22 cellular contexts compared by ENCODE assay signal in genomic region chr18:21980744-21981143, GRCh38.
DNase-seq lines count a peak whose midpoint lies in the region; ATAC-seq, FAIRE-seq and TF ChIP-seq lines count a peak whose summit lies in the region.
"Had no signal": no experiment of that assay in that cellular context is flagged by ENCODE, and none has a peak within 500 bp of the region (broad histone marks: within the 10 kb centered on the region; RNA-seq: fewer than 3 reads in every experiment).

No MANE protein-coding gene starts in this region.

- H3K4me3 ChIP-seq in GM23338 (no peak overlapping the region), HepG2 (replicated peaks in 1 of 3; ENCODE audit: insufficient read depth in 1 of 3, low read depth in 2 of 3, low read length in 3 of 3) (peak overlapping the region in 1 of 3 experiments; percentile 3; a peak in 1 of 6 replicates), kidney (ENCODE audit: low read length in 2 of 2) (no peak overlapping the region)
- H3K4me3 ChIP-seq: BLaER1 had no signal

- no peaks in the 10 kb centered on the region for H3K36me3 ChIP-seq in GM23338 (ENCODE audit: insufficient read depth)
- H3K36me3 ChIP-seq in HepG2 (replicated peaks in 1 of 2; ENCODE audit: control insufficient read depth in 1 of 2, insufficient read depth in 2 of 2, low read length in 2 of 2): no peaks in the 10 kb centered on the region
- no peaks in the 10 kb centered on the region for H3K36me3 ChIP-seq in kidney (ENCODE audit: control insufficient read depth in 1 of 2, insufficient read depth in 2 of 2, low read length in 2 of 2)
- H3K36me3 ChIP-seq: BLaER1 had no signal

- H3K9me3 Mint-ChIP-seq in GM23338 (peaks cover 4% of the 10 kb centered on the region; the same call in 1 of the 3 replicates), nephron progenitor cell (peaks cover 26% of the 10 kb centered on the region)
- no peaks in the 10 kb centered on the region for H3K9me3 Mint-ChIP-seq in activated CD4-positive, alpha-beta T cell treated with anti-CD3 and anti-CD28 coated beads for 36 hours (ENCODE audit: low read depth)
- H3K9me3 Mint-ChIP-seq in T-helper 2 cell treated with Interferon-gamma antibody and Interleukin-4, amounts not matched to agents 5 μg/mL and 100 μg/mL, for 36 hours: no peaks in the 10 kb centered on the region
- H3K9me3 Mint-ChIP-seq: HFFc6 had no signal

- H4K20me1 ChIP-seq in GM23338 (replicated peaks; ENCODE audit: insufficient read depth) (no peaks in the 10 kb centered on the region), HepG2 (ENCODE audit: insufficient read depth, low read length) (no peaks in the 10 kb centered on the region)
- H4K20me1 ChIP-seq: BLaER1 had no signal

- no peak overlapping the region for H3K9ac ChIP-seq in HepG2 (ENCODE audit: insufficient read depth, low read depth, low read length)
- H3K9ac ChIP-seq in kidney (ENCODE audit: low read length in 2 of 2): no peak overlapping the region
- H3K9ac ChIP-seq: BLaER1 had no signal

- H3K27ac ChIP-seq in GM23338 (ENCODE audit: low read depth) (no peak overlapping the region), HepG2 (ENCODE audit: extremely low read length, insufficient read depth, low read length) (no peak overlapping the region), kidney (ENCODE audit: low read depth in 2 of 2, low read length in 2 of 2) (no peak overlapping the region)
- H3K27ac ChIP-seq: BLaER1, HL-60 had no signal

- H3K27me3 ChIP-seq in GM23338 (ENCODE audit: insufficient read depth): no peaks in the 10 kb centered on the region
- no peaks in the 10 kb centered on the region for H3K27me3 ChIP-seq in HepG2 (ENCODE audit: control insufficient read depth in 1 of 2, insufficient read depth in 2 of 2, low read length in 2 of 2)
- H3K27me3 ChIP-seq: BLaER1 had no signal

- CTCF ChIA-PET in HepG2 (lab: Yijun Ruan, JAX; ENCODE audit: low intra/inter-chr PET ratio, low total read pairs): no interaction called here
- CTCF ChIA-PET in activated CD4-positive, alpha-beta T cell treated with anti-CD3 and anti-CD28 coated beads for 36 hours (lab: Charles Lee): interaction anchor here (0.7 to 1.3 kb wide), 3 partner anchors 10 to 493 kb away, joined by 3 to 4 read pairs (median 4); no protein-coding TSS in a partner anchor

- TF ChIP-seq RAD21 in HepG2 (CRISPR knock-in tag; IDR thresholded peaks at IDR 0.05): no peak

- H3K36me3 Mint-ChIP-seq in GM23338 (ENCODE audit: low read depth) (no peaks in the 10 kb centered on the region), nephron progenitor cell (ENCODE audit: low read depth) (peaks cover 11% of the 10 kb centered on the region)
- H3K36me3 Mint-ChIP-seq in activated CD4-positive, alpha-beta T cell treated with anti-CD3 and anti-CD28 coated beads for 36 hours (ENCODE audit: low read depth): no peaks in the 10 kb centered on the region
- H3K36me3 Mint-ChIP-seq in T-helper 2 cell treated with Interferon-gamma antibody and Interleukin-4, amounts not matched to agents 5 μg/mL and 100 μg/mL, for 36 hours (ENCODE audit: low read depth): no peaks in the 10 kb centered on the region
- H3K36me3 Mint-ChIP-seq: CD4-positive, alpha-beta memory T cell had no signal

- BruUV-seq in HepG2 (replicated peaks; lab: Mats Ljungman, UMichigan): no TSS peak

- H3K4me1 ChIP-seq in GM23338 (ENCODE audit: insufficient read depth) (peaks cover 14% of the 10 kb centered on the region), HepG2 (ENCODE audit: insufficient read depth, low read length) (peaks cover 40% of the 10 kb centered on the region), kidney (ENCODE audit: control insufficient read depth in 1 of 2, insufficient read depth in 1 of 2, low read depth in 1 of 2, low read length in 2 of 2) (no peaks in the 10 kb centered on the region)
- H3K4me1 ChIP-seq: BLaER1 had no signal

- H3K4me1 Mint-ChIP-seq in GM23338 (peaks cover 12% of the 10 kb centered on the region), nephron progenitor cell (peaks cover 54% of the 10 kb centered on the region)
- H3K4me1 Mint-ChIP-seq in activated CD4-positive, alpha-beta T cell treated with anti-CD3 and anti-CD28 coated beads for 36 hours: no peaks in the 10 kb centered on the region
- H3K4me1 Mint-ChIP-seq in T-helper 2 cell treated with Interferon-gamma antibody and Interleukin-4, amounts not matched to agents 5 μg/mL and 100 μg/mL, for 36 hours (ENCODE audit: low read depth): no peaks in the 10 kb centered on the region
- H3K4me1 Mint-ChIP-seq: CD4-positive, alpha-beta memory T cell had no signal

- POLR2A ChIA-PET in HepG2 (lab: Yijun Ruan, JAX): interaction anchor here (0.9 to 1.5 kb wide), 6 partner anchors 16 to 214 kb away, joined by 3 to 7 read pairs (median 5); partner anchors contain the start of gene GATA6
- POLR2A ChIA-PET in activated CD4-positive, alpha-beta T cell treated with anti-CD3 and anti-CD28 coated beads for 36 hours (lab: Charles Lee): no interaction called here

- TF ChIP-seq EP300 in HepG2 (IDR thresholded peaks at IDR 0.05; ENCODE audit: low read depth in 2 of 2, low read length in 2 of 2) (peak in 1 of 2 experiments; percentile 69; a peak in 2 of 4 replicates), HepG2 (CRISPR knock-in tag; IDR thresholded peaks at IDR 0.05; ENCODE audit: borderline replicate concordance) (no peak)

- no peak overlapping the region for H3K4me2 ChIP-seq in GM23338
- peak overlapping the region; percentile 67 for H3K4me2 ChIP-seq in HepG2 (ENCODE audit: low read depth, low read length)
- H3K4me2 ChIP-seq: BLaER1 had no signal

- 0% methylated on average over 5 of the region's 5 CpGs for WGBS in HepG2 (ENCODE audit: low lambda C conversion rate)

- DNase-seq in GM23338 (ENCODE audit: low spot score) (no peak), amniotic epithelial cell (ENCODE audit: low read depth) (peak; percentile 9), HepG2 (ENCODE audit: low spot score) (peak; percentile 97), nephron progenitor cell (peak; percentile 34), kidney (no peak)
- DNase-seq in activated CD4-positive, alpha-beta T cell treated with anti-CD3 and anti-CD28 coated beads for 36 hours: no peak
- DNase-seq in T-helper 2 cell treated with Interferon-gamma antibody and Interleukin-4, amounts not matched to agents 5 μg/mL and 100 μg/mL, for 36 hours (ENCODE audit: low spot score): no peak
- DNase-seq: CD4-positive, alpha-beta memory T cell; DMS53; HFFc6; MV-4-11; NCI-H187; NCI-H226; NCI-H524; NCI-H82; OCI-M1; SIG-M5 had no signal

- intact Hi-C loops in HepG2 (cut with micrococcal nuclease; ENCODE audit: unreplicated experiment): loop anchor here (10.0 kb wide), 1 partner anchor 54 kb away; no protein-coding TSS in a partner anchor
- intact Hi-C loops in activated CD4-positive, alpha-beta T cell treated with anti-CD3 and anti-CD28 coated beads for 36 hours (cut with DNase I, micrococcal nuclease): loop anchor here in 1 of 2 experiments (5.0 kb wide), 1 partner anchor 48 kb away; no protein-coding TSS in a partner anchor
- intact Hi-C loops in kidney (cut with DNase I): no loop called here

- H3K79me2 ChIP-seq in GM23338 (replicated peaks; ENCODE audit: insufficient read depth): no peaks in the 10 kb centered on the region
- H3K79me2 ChIP-seq in HepG2 (ENCODE audit: insufficient read depth, low read length): no peaks in the 10 kb centered on the region

- H3K9me2 ChIP-seq in GM23338 (ENCODE audit: insufficient read depth): no peaks in the 10 kb centered on the region

- H3F3A ChIP-seq in GM23338 (replicated peaks; ENCODE audit: low read depth): no peaks in the 10 kb centered on the region

- H3K4me3 Mint-ChIP-seq in GM23338 (no peak overlapping the region), nephron progenitor cell (peak overlapping the region; percentile 3)
- no peak overlapping the region for H3K4me3 Mint-ChIP-seq in activated CD4-positive, alpha-beta T cell treated with anti-CD3 and anti-CD28 coated beads for 36 hours
- no peak overlapping the region for H3K4me3 Mint-ChIP-seq in T-helper 2 cell treated with Interferon-gamma antibody and Interleukin-4, amounts not matched to agents 5 μg/mL and 100 μg/mL, for 36 hours
- H3K4me3 Mint-ChIP-seq: CD4-positive, alpha-beta memory T cell; HFFc6 had no signal

- H3K27me3 Mint-ChIP-seq in GM23338 (ENCODE audit: insufficient read depth, low read depth, poor library complexity): peaks cover 5% of the 10 kb centered on the region
- H3K27me3 Mint-ChIP-seq in nephron progenitor cell (ENCODE audit: low read depth, poor library complexity): peaks cover 7% of the 10 kb centered on the region
- H3K27me3 Mint-ChIP-seq in activated CD4-positive, alpha-beta T cell treated with anti-CD3 and anti-CD28 coated beads for 36 hours: peaks cover 7% of the 10 kb centered on the region
- no peaks in the 10 kb centered on the region for H3K27me3 Mint-ChIP-seq in T-helper 2 cell treated with Interferon-gamma antibody and Interleukin-4, amounts not matched to agents 5 μg/mL and 100 μg/mL, for 36 hours (ENCODE audit: low read depth)

- no peak overlapping the region for H3K27ac Mint-ChIP-seq in GM23338
- H3K27ac Mint-ChIP-seq in nephron progenitor cell: peak overlapping the region; percentile 82
- H3K27ac Mint-ChIP-seq in activated CD4-positive, alpha-beta T cell treated with anti-CD3 and anti-CD28 coated beads for 36 hours: no peak overlapping the region
- H3K27ac Mint-ChIP-seq in T-helper 2 cell treated with Interferon-gamma antibody and Interleukin-4, amounts not matched to agents 5 μg/mL and 100 μg/mL, for 36 hours: no peak overlapping the region
- H3K27ac Mint-ChIP-seq: CD4-positive, alpha-beta memory T cell; HFFc6 had no signal

- in situ Hi-C loops in HepG2 (cut with HindIII; ENCODE audit: extremely low pct_ligation_motif_present, low pct_unique_long_range_greater_than_20kb): loop anchor here (10.0 kb wide), 1 partner anchor 184 kb away; the partner anchor contains the start of gene GATA6

- 0 out of 2 replicates have a peak overlapping the region, but pooled peaks have one; percentile 14 for H2AFZ ChIP-seq in GM23338
- no peak overlapping the region for H2AFZ ChIP-seq in HepG2 (ENCODE audit: low read length)

- TF ChIP-seq CTCF in GM23338 (conservative IDR thresholded peaks at IDR 0.05; ENCODE audit: low read depth in 2 of 2) (no peak), HepG2 (CRISPR knock-in tag; IDR thresholded peaks at IDR 0.05) (peak; percentile 18; the same call in 1 of the 2 replicates), nephron progenitor cell (IDR thresholded peaks at IDR 0.05) (no peak), kidney (IDR thresholded peaks at IDR 0.05; ENCODE audit: borderline replicate concordance, extremely low read depth, insufficient read depth) (no peak)

- FAIRE-seq in HepG2 (lab: Jason Lieb, UNC): peak; percentile 97
- no peak for FAIRE-seq in kidney (lab: Jason Lieb, UNC)
- FAIRE-seq: H54 had no signal

- TF ChIP-seq POLR2A in HepG2 (IDR thresholded peaks at IDR 0.05; ENCODE audit: insufficient read depth in 1 of 2, low read depth in 2 of 2, low read length in 2 of 2): no peak

- H3K9me3 ChIP-seq in HepG2 (ENCODE audit: low read length) (no peaks in the 10 kb centered on the region), kidney (ENCODE audit: control insufficient read depth in 1 of 2, low read length in 2 of 2) (no peaks in the 10 kb centered on the region)
- H3K9me3 ChIP-seq: BLaER1 had no signal

- ATAC-seq in GM23338 (no peak), HepG2 (peak; percentile 98), GM19324 (IDR thresholded peaks at IDR 0.05; ENCODE audit: low FRiP score, unreplicated experiment) (no peak)
- no peak for ATAC-seq in activated CD4-positive, alpha-beta T cell treated with anti-CD3 and anti-CD28 coated beads for 36 hours
- ATAC-seq: SK-N-SH treated with all-trans-retinoic acid at 6 μM for 48 hours had no signal

Comparison
In these comparisons a context has a peak if more than half of its experiments do, and no peak if none do; other contexts are left out.
1. DNase-seq: peak in amniotic epithelial cell (single experiment), HepG2 (single experiment) and nephron progenitor cell (single experiment); none in GM23338 (single experiment), activated CD4-positive, alpha-beta T cell treated with anti-CD3 and anti-CD28 coated beads for 36 hours (single experiment), T-helper 2 cell treated with Interferon-gamma antibody and Interleukin-4, amounts not matched to agents 5 μg/mL and 100 μg/mL, for 36 hours (single experiment) and kidney (single experiment).